ENCODE assay signal across 8 cellular contexts in genomic region chr14:67532998-67533753, GRCh38. TPM values are rescaled to one million over a fixed set of nuclear protein-coding genes. Genes with fewer than 3 reads are reported as not detected.
A peak's percentile ranks its signal among the peaks of the same experiment; 100 is the strongest.
DNase-seq lines count a peak whose midpoint lies in the region; ATAC-seq and TF ChIP-seq lines count a peak whose summit lies in the region.

PLEKHH1 (plus strand) TSS chr14:67533290; CDS start chr14:67541868, 8,578 bp downstream.

- peak; percentile 77 for TF ChIP-seq POLR2A in right lobe of liver (IDR thresholded peaks at IDR 0.05)

- ATAC-seq in HG02571 (IDR thresholded peaks at IDR 0.05; ENCODE audit: unreplicated experiment) (peak; percentile 54), right lobe of liver (peak; percentile 97 to 99 (median 98)), HG03280 (IDR thresholded peaks at IDR 0.05; ENCODE audit: unreplicated experiment) (no peak)

- no peaks in the 10 kb centered on the region for H3K9me3 ChIP-seq in duodenal mucosa (ENCODE audit: control insufficient read depth in 1 of 2, low read length in 2 of 2)
- H3K9me3 ChIP-seq in right lobe of liver = no peaks in the 10 kb centered on the region

- peak within 1 kb of the TSS; percentile 69 to 87 for H3K9ac ChIP-seq in duodenal mucosa (ENCODE audit: low read depth in 1 of 2, low read length in 2 of 2)

- intact Hi-C loops in right lobe of liver (cut with DNase I) = no loop called here

- H3K4me3 ChIP-seq in duodenal mucosa (ENCODE audit: low read depth in 1 of 2, low read length in 2 of 2) (peak within 1 kb of the TSS; percentile 73 to 80), right lobe of liver (peak within 1 kb of the TSS; percentile 56 to 64 (median 63))

- DNase-seq in DMS 273 (lab: John Stamatoyannopoulos, UW; ENCODE audit: unreplicated experiment) (peak; percentile 88), NCI-H2171 treated with DMSO at 0.1 percent for 48 hours (lab: John Stamatoyannopoulos, UW) (peak; percentile 74), right lobe of liver (peak; percentile 83 to 88 (median 85))
- DNase-seq in activated CD4-positive, alpha-beta T cell treated with anti-CD3 and anti-CD28 coated beads, Interleukin-2, amount 50 U/mL, for 24 hours (ENCODE audit: low read depth in 1 of 2, low spot score in 1 of 2) = peak; percentile 35 to 49
- peak; percentile 52 to 59 for DNase-seq in stimulated activated CD4-positive, alpha-beta T cell treated with anti-CD3 and anti-CD28 coated beads, Interleukin-4, amount 100 ng/mL, for 4 hours

- H3K4me1 ChIP-seq in duodenal mucosa (ENCODE audit: control insufficient read depth in 1 of 2, insufficient read depth in 2 of 2, low read length in 2 of 2) = peaks cover 5 to 9% of the 10 kb centered on the region in 2 donors
- H3K4me1 ChIP-seq in right lobe of liver = peaks cover 0 to 5% (median 2%) of the 10 kb centered on the region in 4 donors

- no peaks in the 10 kb centered on the region for H3K27me3 ChIP-seq in duodenal mucosa (ENCODE audit: control insufficient read depth in 1 of 2, insufficient read depth in 2 of 2, low read length in 2 of 2)
- H3K27me3 ChIP-seq in right lobe of liver = no peaks in the 10 kb centered on the region

- WGBS in right lobe of liver (ENCODE audit: insufficient coverage, low coverage, low lambda C conversion rate, missing lambda C conversion rate) = no CpG with 5 or more reads among the region's 86 CpGs

- TF ChIP-seq CTCF in right lobe of liver (IDR thresholded peaks at IDR 0.05) = no peak

- peak within 1 kb of the TSS; percentile 82 for H3K27ac ChIP-seq in duodenal mucosa (ENCODE audit: low read depth, low read length)
- H3K27ac ChIP-seq in right lobe of liver = peak within 1 kb of the TSS in 2 of 3 donors; percentile 43 to 74

- no peaks in the 10 kb centered on the region for H3K36me3 ChIP-seq in duodenal mucosa (ENCODE audit: control insufficient read depth in 1 of 2, insufficient read depth in 2 of 2, low read length in 2 of 2)
- no peaks in the 10 kb centered on the region for H3K36me3 ChIP-seq in right lobe of liver

RNA-seq across cellular contexts. Expression of gene PLEKHH1, which starts in this region (rescaled TPM):
- total RNA-seq in right lobe of liver = 1 to 10 TPM; 1.9 to 4.1 (median 3.0) TPM
